ENCODE assay signal across 1 cellular context in genomic region chr22:50445071-50445879, GRCh38.
TF ChIP-seq lines count a peak whose summit lies in the region.

No MANE protein-coding gene starts in this region.

TF ChIP-seq in HEK293, 187 proteins besides CTCF, POLR2A, EP300 and RAD21 (continued from another document):
- TF ChIP-seq ZFHX2 (tag by site-specific recombination; conservative IDR thresholded peaks at IDR 0.05), result peak; percentile 37; the same call in 1 of the 2 replicates
